Comparison of ENCODE assay signal across 8 cellular contexts in the genomic region with DNA sequence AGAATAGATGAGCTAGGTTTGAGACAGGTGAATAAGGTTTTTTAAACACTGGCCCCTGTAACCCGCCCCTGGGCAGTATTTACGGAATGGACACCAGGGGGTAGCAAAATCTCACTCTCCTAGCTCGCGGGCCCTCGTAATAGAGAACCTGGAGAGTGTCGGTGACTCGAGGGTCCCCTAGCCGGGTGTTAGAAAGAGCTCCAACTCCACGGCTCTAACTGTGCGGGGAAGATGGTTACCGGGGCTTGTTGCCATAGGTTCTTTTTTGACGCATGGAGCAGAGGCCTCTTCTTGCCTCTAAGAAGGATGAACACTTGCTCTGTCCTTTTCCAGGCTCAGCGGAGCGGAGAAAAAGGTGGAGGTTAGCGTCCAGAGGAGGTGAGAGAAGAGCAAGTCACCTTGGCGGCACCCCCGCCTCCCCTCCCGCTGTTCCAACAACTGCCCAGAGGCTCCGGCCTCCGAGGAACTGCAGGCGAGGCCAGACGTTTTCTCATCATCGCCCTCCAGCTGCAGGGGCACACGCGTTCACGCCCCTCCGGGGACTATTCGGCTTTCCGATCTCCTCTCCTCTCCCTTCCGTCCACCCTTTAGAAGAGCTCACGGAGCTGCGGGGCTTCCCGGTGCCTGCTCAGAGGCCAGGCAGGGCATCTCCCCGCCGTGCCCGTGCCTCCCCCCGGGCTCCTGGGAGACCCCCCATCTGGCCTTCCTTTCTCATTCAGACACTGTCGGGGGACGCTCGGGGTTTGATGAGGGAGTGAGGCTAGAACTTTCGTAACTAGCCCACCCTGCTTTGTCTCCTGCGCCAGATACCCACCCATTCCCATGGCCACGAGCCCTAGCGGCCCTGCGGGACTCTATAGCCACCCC. TPM values are rescaled to one million over a fixed set of nuclear protein-coding genes. Genes with fewer than 3 reads are reported as not detected.
DNase-seq lines count a peak whose midpoint lies in the region; FAIRE-seq and TF ChIP-seq lines count a peak whose summit lies in the region.

No MANE protein-coding gene starts in this region.

- DNase-seq in ELF-1 (ENCODE audit: low read depth, low spot score) (peak; percentile 72), NB4 (ENCODE audit: low read depth) (peak; percentile 85), SK-N-SH (peak; percentile 67), brain microvascular endothelial cell (peak; percentile 39), retina (peak; percentile 78), GM12891 (ENCODE audit: insufficient read length, low spot score) (no peak), H54 (ENCODE audit: insufficient read length, low spot score) (no peak)

- TF ChIP-seq EP300 in SK-N-SH (IDR thresholded peaks at IDR 0.05; ENCODE audit: borderline replicate concordance in 1 of 2, low read depth in 1 of 2, low read length in 1 of 2), result no peak

- no peaks in the 10 kb centered on the region for H4K20me1 ChIP-seq in SK-N-SH (ENCODE audit: insufficient read depth)

- in situ Hi-C loops in brain microvascular endothelial cell (cut with HindIII; ENCODE audit: low pct_ligation_motif_present, low sequenced_read_pairs), result no loop called here

- no peaks in the 10 kb centered on the region for H3K9me3 ChIP-seq in SK-N-SH
- no peaks in the 10 kb centered on the region for H3K9me3 ChIP-seq in iPS-15b (ENCODE audit: control insufficient read depth, insufficient read depth, low read length)

- CTCF ChIA-PET in SK-N-SH (lab: Yijun Ruan, JAX), result interaction anchor here (0.6 to 13.2 kb wide), 22 partner anchors 11 to 68 kb away, joined by 3 to 296 read pairs (median 6); a partner anchor contains a TSS

- H3K36me3 ChIP-seq in SK-N-SH (replicated peaks in 1 of 2; ENCODE audit: control insufficient read depth in 1 of 2, insufficient read depth in 2 of 2, low read length in 1 of 2) (peaks cover 7 to 13% of the 10 kb centered on the region in 2 experiments), brain microvascular endothelial cell (replicated peaks) (peaks cover 10% of the 10 kb centered on the region), iPS-15b (ENCODE audit: control insufficient read depth, insufficient read depth, low read length) (no peaks in the 10 kb centered on the region)

- TF ChIP-seq POLR2A in NB4 (IDR thresholded peaks at IDR 0.05; ENCODE audit: extremely low read depth, insufficient read length) (no peak), GM12891 (IDR thresholded peaks at IDR 0.05; ENCODE audit: low read depth, low read length) (no peak), H54 (IDR thresholded peaks at IDR 0.05; ENCODE audit: low read depth, low read length) (no peak)

- WGBS in SK-N-SH (ENCODE audit: low lambda C conversion rate), result 43% methylated on average over 40 of the region's 45 CpGs

- POLR2A ChIA-PET in SK-N-SH (lab: Yijun Ruan, JAX), result interaction anchor here (0.6 to 1.5 kb wide), 3 partner anchors 24 to 54 kb away, joined by 3 to 7 read pairs (median 3); no protein-coding TSS in a partner anchor

- H3K9ac ChIP-seq in SK-N-SH (peak overlapping the region; percentile 93), iPS-15b (ENCODE audit: low read depth, low read length) (peak overlapping the region; percentile 60)

- TF ChIP-seq RAD21 in SK-N-SH (IDR thresholded peaks at IDR 0.05; ENCODE audit: low read length), result peak; percentile 74

- no peaks in the 10 kb centered on the region for H3K9me2 ChIP-seq in SK-N-SH

- peak overlapping the region; percentile 95 for H3K4me2 ChIP-seq in SK-N-SH

- peaks cover 25 to 26% of the 10 kb centered on the region in 2 experiments for H3K4me1 ChIP-seq in SK-N-SH (ENCODE audit: control insufficient read depth in 1 of 2, insufficient read depth in 2 of 2, low read depth in 1 of 2, low read length in 1 of 2)
- peaks cover 8% of the 10 kb centered on the region for H3K4me1 ChIP-seq in iPS-15b (ENCODE audit: control insufficient read depth, insufficient read depth, low read length)

- peaks cover 31% of the 10 kb centered on the region for H3F3A ChIP-seq in SK-N-SH (replicated peaks; ENCODE audit: insufficient read depth)

- H3K4me3 ChIP-seq in NB4 (ENCODE audit: low read depth, low read length) (no peak overlapping the region), SK-N-SH (ENCODE audit: low read depth in 2 of 2, low read length in 1 of 2) (peak overlapping the region; percentile 81 to 89), brain microvascular endothelial cell (ENCODE audit: low read depth, low read length) (peak overlapping the region; percentile 83), iPS-15b (ENCODE audit: low read depth, low read length) (peak overlapping the region; percentile 84)

- H3K27ac ChIP-seq in SK-N-SH (ENCODE audit: low read depth in 2 of 2, low read length in 1 of 2) (peak overlapping the region; percentile 98 to 99), brain microvascular endothelial cell (no peak overlapping the region)

- no peak for FAIRE-seq in GM12891 (lab: Jason Lieb, UNC)
- FAIRE-seq in H54 (lab: Jason Lieb, UNC), result no peak

- H2AFZ ChIP-seq in SK-N-SH (ENCODE audit: low read depth), result peak overlapping the region; percentile 87

- H3K27me3 ChIP-seq in SK-N-SH (ENCODE audit: insufficient read depth) (no peaks in the 10 kb centered on the region), brain microvascular endothelial cell (replicated peaks) (no peaks in the 10 kb centered on the region), iPS-15b (ENCODE audit: control insufficient read depth, insufficient read depth, low read length) (peaks cover 39% of the 10 kb centered on the region)

- peaks cover 39% of the 10 kb centered on the region for H3K79me2 ChIP-seq in SK-N-SH (ENCODE audit: insufficient read depth)

- TF ChIP-seq CTCF in NB4 (IDR thresholded peaks at IDR 0.05; ENCODE audit: low read depth, low read length) (peak; percentile 60), SK-N-SH (IDR thresholded peaks at IDR 0.05) (peak; percentile 69), brain microvascular endothelial cell (IDR thresholded peaks at IDR 0.05; ENCODE audit: low read depth, low read length, missing control alignments) (peak; percentile 79)

TF ChIP-seq in SK-N-SH, 30 proteins besides CTCF, POLR2A, EP300 and RAD21:
- TF ChIP-seq, protein P1, sequence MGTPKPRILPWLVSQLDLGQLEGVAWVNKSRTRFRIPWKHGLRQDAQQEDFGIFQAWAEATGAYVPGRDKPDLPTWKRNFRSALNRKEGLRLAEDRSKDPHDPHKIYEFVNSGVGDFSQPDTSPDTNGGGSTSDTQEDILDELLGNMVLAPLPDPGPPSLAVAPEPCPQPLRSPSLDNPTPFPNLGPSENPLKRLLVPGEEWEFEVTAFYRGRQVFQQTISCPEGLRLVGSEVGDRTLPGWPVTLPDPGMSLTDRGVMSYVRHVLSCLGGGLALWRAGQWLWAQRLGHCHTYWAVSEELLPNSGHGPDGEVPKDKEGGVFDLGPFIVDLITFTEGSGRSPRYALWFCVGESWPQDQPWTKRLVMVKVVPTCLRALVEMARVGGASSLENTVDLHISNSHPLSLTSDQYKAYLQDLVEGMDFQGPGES (IDR thresholded peaks at IDR 0.05; ENCODE audit: low read depth, low read length), result no peak
- 0 out of 2 replicates have a peak, but pooled peaks have one; percentile 11 for TF ChIP-seq NRF1 (IDR thresholded peaks at IDR 0.05; ENCODE audit: low read depth, low read length)
- no peak for TF ChIP-seq JUND (IDR thresholded peaks at IDR 0.05)
- no peak for TF ChIP-seq FOXJ3 (CRISPR knock-in tag; IDR thresholded peaks at IDR 0.05)
- no peak for TF ChIP-seq ELF1 (IDR thresholded peaks at IDR 0.05)
- no peak for TF ChIP-seq GATA2 (CRISPR knock-in tag; IDR thresholded peaks at IDR 0.05)
- TF ChIP-seq SMC3 (IDR thresholded peaks at IDR 0.05; ENCODE audit: low read depth, low read length), result peak; percentile 62

TF ChIP-seq in GM12891, 5 proteins besides CTCF, POLR2A, EP300 and RAD21:
- TF ChIP-seq POLR2AphosphoS5 (IDR thresholded peaks at IDR 0.05; ENCODE audit: low read depth, low read length), result no peak
- TF ChIP-seq PAX5 (IDR thresholded peaks at IDR 0.05; ENCODE audit: insufficient read depth, low read length, severe bottlenecking), result no peak
- no peak for TF ChIP-seq POU2F2 (IDR thresholded peaks at IDR 0.05; ENCODE audit: low read depth, low read length)
- no peak for TF ChIP-seq TAF1 (IDR thresholded peaks at IDR 0.05; ENCODE audit: low read depth, low read length)
- no peak for TF ChIP-seq SPI1 (IDR thresholded peaks at IDR 0.05; ENCODE audit: low read depth, low read length)

RNA-seq across cellular contexts. Expression of a gene that starts 1.4 kb away (rescaled TPM):
- 58.8 and 64.2 TPM in 2 replicates for polyA plus RNA-seq in SK-N-SH (2012; rRNA removed)
- polyA plus RNA-seq in SK-N-SH (2012; cell fraction: cytosol; rRNA removed), result 20.9 and 35.4 TPM in 2 replicates
- polyA plus RNA-seq in SK-N-SH (2012; cell fraction: nucleus; rRNA removed), result 201 and 236 TPM in 2 replicates
- polyA plus RNA-seq in GM12891 (2012; ENCODE audit: low read depth, missing spikeins), result 0.05 TPM

RNA-seq across cellular contexts. Expression of a gene that starts 11.1 kb away (rescaled TPM):
- not detected in 2 replicates for polyA plus RNA-seq in SK-N-SH (2012; rRNA removed)
- not detected in 2 replicates for polyA plus RNA-seq in SK-N-SH (2012; cell fraction: cytosol; rRNA removed)
- not detected in 2 replicates for polyA plus RNA-seq in SK-N-SH (2012; cell fraction: nucleus; rRNA removed)
- polyA plus RNA-seq in GM12891 (2012; ENCODE audit: low read depth, missing spikeins), result not detected

RNA-seq across cellular contexts. Expression of a gene that starts 26.6 kb away (rescaled TPM):
- not detected in 2 replicates for polyA plus RNA-seq in SK-N-SH (2012; rRNA removed)
- 0.03 TPM in 1 of 2 replicates, not detected in the other for polyA plus RNA-seq in SK-N-SH (2012; cell fraction: cytosol; rRNA removed)
- not detected in 2 replicates for polyA plus RNA-seq in SK-N-SH (2012; cell fraction: nucleus; rRNA removed)
- not detected for polyA plus RNA-seq in GM12891 (2012; ENCODE audit: low read depth, missing spikeins)

RNA-seq across cellular contexts. Expression of a gene that starts 29.7 kb away (rescaled TPM):
- polyA plus RNA-seq in SK-N-SH (2012; rRNA removed), result 22.1 and 24.1 TPM in 2 replicates
- polyA plus RNA-seq in SK-N-SH (2012; cell fraction: cytosol; rRNA removed), result 10.7 and 24.0 TPM in 2 replicates
- 58.1 and 70.5 TPM in 2 replicates for polyA plus RNA-seq in SK-N-SH (2012; cell fraction: nucleus; rRNA removed)
- polyA plus RNA-seq in GM12891 (2012; ENCODE audit: low read depth, missing spikeins), result 1.5 TPM

RNA-seq across cellular contexts. Expression of a gene that starts 32.1 kb away (rescaled TPM):
- polyA plus RNA-seq in SK-N-SH (2012; rRNA removed), result 0.82 and 0.94 TPM in 2 replicates
- polyA plus RNA-seq in SK-N-SH (2012; cell fraction: cytosol; rRNA removed), result 0.41 and 0.58 TPM in 2 replicates
- polyA plus RNA-seq in SK-N-SH (2012; cell fraction: nucleus; rRNA removed), result 2.0 TPM in 2 replicates
- polyA plus RNA-seq in GM12891 (2012; ENCODE audit: low read depth, missing spikeins), result not detected

Comparison
In these comparisons a context has a peak if more than half of its experiments do, and no peak if none do; other contexts are left out.
1. DNase-seq: peak in ELF-1 (single experiment), NB4 (single experiment), SK-N-SH (single experiment), brain microvascular endothelial cell (single experiment) and retina (single experiment); none in GM12891 (single experiment) and H54 (single experiment).
2. Peak in every context shown above with its lines, with median percentiles within 50 percentile points of each other: CTCF ChIP-seq.